In genomic region chr14:69240527-69241173, GRCh38 we compare ENCODE assay signal across 22 cellular contexts. TPM values are rescaled to one million over a fixed set of nuclear protein-coding genes. Genes with fewer than 3 reads are reported as not detected.
"Had no signal": no experiment of that assay in that cellular context is flagged by ENCODE, and none has a peak within 500 bp of the region (broad histone marks: within the 10 kb centered on the region; RNA-seq: fewer than 3 reads in every experiment).

No MANE protein-coding gene starts in this region.

- H3K4me2 ChIP-seq: hepatocyte, smooth muscle cell had no signal

- H3K9me3 ChIP-seq: breast epithelium, stomach, suprapubic skin, tibial nerve, uterus had no signal

- H3K4me1 ChIP-seq: breast epithelium, parathyroid adenoma, uterus had no signal

- H3K27ac ChIP-seq: breast epithelium, hepatocyte, parathyroid adenoma, stomach, suprapubic skin, uterus had no signal

- DNase-seq: activated CD4-positive, alpha-beta T cell treated with anti-CD3 and anti-CD28 coated beads for 4 hours; activated CD4-positive, alpha-beta T cell treated with anti-CD3 and anti-CD28 coated beads, Interleukin-2, amount 50 U/mL, for 48 hours; activated CD4-positive, CD25-positive, alpha-beta regulatory T cell; activated naive CD4-positive, alpha-beta T cell treated with Interleukin-2 at 50 U/mL for 16 hours; activated naive CD8-positive, alpha-beta T cell treated with anti-CD3 and anti-CD28 coated beads, Interleukin-2, amount 10 ng/mL, durations not matched to agents 7 days and 5 days; activated T-cell treated with anti-CD3 and anti-CD28 coated beads, Interleukin-2, amount 50 U/mL, for 48 hours; amniotic stem cell; cortex of kidney; kidney glomerular epithelial cell; midbrain; nucleus accumbens; stimulated activated CD4-positive, alpha-beta T cell treated with anti-CD3 and anti-CD28 coated beads, Interleukin-15, amount 100 ng/mL, for 24 hours; stomach; T-helper 9 cell; uterus had no signal

- H3K9ac ChIP-seq: parathyroid adenoma had no signal

- H3K79me2 ChIP-seq: hepatocyte, parathyroid adenoma had no signal

- H3K27ac Mint-ChIP-seq: activated naive CD8-positive, alpha-beta T cell treated with anti-CD3 and anti-CD28 coated beads, Interleukin-2, amount 10 ng/mL, durations not matched to agents 7 days and 5 days; stimulated activated memory B cell treated with anti-CD40 and anti-IgM and Interleukin-4, amounts not matched to agents 10 μg/mL and 1 μg/mL and 100 μg/mL, for 72 hours had no signal

- H2AFZ ChIP-seq: hepatocyte, parathyroid adenoma had no signal

- H3K27me3 ChIP-seq: breast epithelium, hepatocyte, stomach, suprapubic skin, tibial nerve, uterus had no signal

- H3K9me3 Mint-ChIP-seq: activated naive CD8-positive, alpha-beta T cell treated with anti-CD3 and anti-CD28 coated beads, Interleukin-2, amount 10 ng/mL, durations not matched to agents 7 days and 5 days; stimulated activated memory B cell treated with anti-CD40 and anti-IgM and Interleukin-4, amounts not matched to agents 10 μg/mL and 1 μg/mL and 100 μg/mL, for 72 hours had no signal

- H3K27me3 Mint-ChIP-seq: activated naive CD8-positive, alpha-beta T cell treated with anti-CD3 and anti-CD28 coated beads, Interleukin-2, amount 10 ng/mL, durations not matched to agents 7 days and 5 days; stimulated activated memory B cell treated with anti-CD40 and anti-IgM and Interleukin-4, amounts not matched to agents 10 μg/mL and 1 μg/mL and 100 μg/mL, for 72 hours had no signal

- H3K36me3 ChIP-seq: uterus had no signal

- H3K4me3 ChIP-seq: breast epithelium, hepatocyte, smooth muscle cell, stomach, suprapubic skin, tibial nerve, uterus had no signal

- H3K4me3 Mint-ChIP-seq: activated naive CD8-positive, alpha-beta T cell treated with anti-CD3 and anti-CD28 coated beads, Interleukin-2, amount 10 ng/mL, durations not matched to agents 7 days and 5 days; stimulated activated memory B cell treated with anti-CD40 and anti-IgM and Interleukin-4, amounts not matched to agents 10 μg/mL and 1 μg/mL and 100 μg/mL, for 72 hours had no signal

- ATAC-seq: stimulated activated memory B cell treated with anti-CD40 and anti-IgM and Interleukin-4, amounts not matched to agents 10 μg/mL and 1 μg/mL and 100 μg/mL, for 72 hours had no signal

RNA-seq across cellular contexts. Expression of gene GALNT16, which starts 19.3 kb away (rescaled TPM):
- total RNA-seq: activated naive CD8-positive, alpha-beta T cell treated with anti-CD3 and anti-CD28 coated beads, Interleukin-2, amount 10 ng/mL, durations not matched to agents 7 days and 5 days had no signal
